In the genomic region with DNA sequence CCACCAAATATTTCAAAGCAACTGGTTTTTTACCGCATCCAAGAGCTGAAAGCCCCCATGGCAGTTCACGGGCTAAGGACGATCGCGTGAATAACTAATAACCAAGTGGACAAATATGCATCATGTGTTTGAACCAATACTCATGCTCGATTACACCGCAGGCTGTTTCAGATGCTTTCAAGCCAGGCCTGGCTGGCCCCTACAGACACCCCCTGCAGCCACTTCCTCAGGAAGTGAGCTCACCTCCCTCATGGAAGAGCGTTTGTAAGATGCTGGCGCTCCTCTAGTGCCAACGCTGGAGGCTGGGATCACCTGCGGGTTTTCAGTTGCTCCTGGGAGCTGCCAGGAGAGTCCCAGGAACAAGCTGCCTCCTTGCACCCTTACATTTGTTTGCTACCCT, we compare ENCODE assay signal across 13 cellular contexts. TPM values are rescaled to one million over a fixed set of nuclear protein-coding genes. Genes with fewer than 3 reads are reported as not detected.
DNase-seq lines count a peak whose midpoint lies in the region; ATAC-seq and TF ChIP-seq lines count a peak whose summit lies in the region.
"Had no signal": no experiment of that assay in that cellular context is flagged by ENCODE, and none has a peak within 500 bp of the region (broad histone marks: within the 10 kb centered on the region; RNA-seq: fewer than 3 reads in every experiment).

No MANE protein-coding gene starts in this region.

- no peaks in the 10 kb centered on the region for H3K4me1 ChIP-seq in HEK293 (ENCODE audit: control insufficient read depth, insufficient read depth, low read length)
- peaks cover 6% of the 10 kb centered on the region for H3K4me1 ChIP-seq in smooth muscle cell (ENCODE audit: low read depth)
- peaks cover 0 to 16% (median 8%) of the 10 kb centered on the region in 4 donors for H3K4me1 ChIP-seq in tibial artery

- H4K20me1 ChIP-seq in smooth muscle cell (ENCODE audit: low read depth): no peaks in the 10 kb centered on the region

- WGBS in smooth muscle cell (ENCODE audit: low lambda C conversion rate): 42% methylated on average over 11 of the region's 11 CpGs

- ATAC-seq in GM21825 (IDR thresholded peaks at IDR 0.05; ENCODE audit: unreplicated experiment): no peak
- ATAC-seq: activated naive CD4-positive, alpha-beta T cell treated with anti-CD3 and anti-CD28 coated beads, Interleukin-2, amount 50 U/mL, for 72 hours had no signal

- no peaks in the 10 kb centered on the region for H3K36me3 ChIP-seq in HEK293 (ENCODE audit: control insufficient read depth in 2 of 2, insufficient read depth in 1 of 2, low read length in 2 of 2)
- no peaks in the 10 kb centered on the region for H3K36me3 ChIP-seq in smooth muscle cell (ENCODE audit: low read depth)
- no peaks in the 10 kb centered on the region for H3K36me3 ChIP-seq in tibial artery

- H3K9me3 ChIP-seq in HEK293 (ENCODE audit: control insufficient read depth, insufficient read depth, low read depth, low read length) (no peaks in the 10 kb centered on the region), smooth muscle cell (replicated peaks; ENCODE audit: low read depth) (no peaks in the 10 kb centered on the region), tibial artery (no peaks in the 10 kb centered on the region)

- H3K27ac ChIP-seq in HEK293 (ENCODE audit: extremely low read depth, low read depth, low read length) (no peak overlapping the region), smooth muscle cell (ENCODE audit: low read depth) (peak overlapping the region; percentile 75), tibial artery (no peak overlapping the region)

- intact Hi-C loops in tibial artery (cut with DNase I; ENCODE audit: low total_unique reads): no loop called here

- POLR2A ChIA-PET in HEK293 (lab: Yijun Ruan, JAX): interaction anchor here (0.6 kb wide), 1 partner anchor 23 kb away, joined by 3 read pairs; no protein-coding TSS in a partner anchor

- peak overlapping the region; percentile 84 for H3K4me2 ChIP-seq in smooth muscle cell

- H3K4me3 ChIP-seq in HEK293 (ENCODE audit: low read depth, low read length): no peak overlapping the region
- no peak overlapping the region for H3K4me3 ChIP-seq in smooth muscle cell
- no peak overlapping the region for H3K4me3 ChIP-seq in tibial artery

- CTCF ChIA-PET in HEK293 (lab: Yijun Ruan, JAX): interaction anchor here (0.5 kb wide), 1 partner anchor 747 kb away, joined by 3 read pairs; no protein-coding TSS in a partner anchor

- TF ChIP-seq CTCF in HEK293 (tag by site-specific recombination; IDR thresholded peaks at IDR 0.05) (no peak), smooth muscle cell (IDR thresholded peaks at IDR 0.05; ENCODE audit: borderline replicate concordance, insufficient read depth, poor library complexity, severe bottlenecking) (no peak), tibial artery (IDR thresholded peaks at IDR 0.05) (no peak)

- H3K27me3 ChIP-seq in smooth muscle cell (ENCODE audit: low read depth) (no peaks in the 10 kb centered on the region), tibial artery (peaks cover 0 to 44% of the 10 kb centered on the region in 2 donors)

- DNase-seq in UCSD-AML1 (lab: John Stamatoyannopoulos, UW; ENCODE audit: unreplicated experiment) (peak; percentile 32), foreskin melanocyte (peak; percentile 89), smooth muscle cell (lab: John Stamatoyannopoulos, UW; ENCODE audit: unreplicated experiment) (no peak), tibial artery (no peak)
- DNase-seq in central memory CD4-positive, alpha-beta T cell: no peak
- DNase-seq in activated CD4-positive, alpha-beta T cell treated with anti-CD3 and anti-CD28 coated beads for 1 hour: no peak
- DNase-seq: NCI-H1694, right cardiac atrium, Right ventricle myocardium superior had no signal

- H2AFZ ChIP-seq in smooth muscle cell (ENCODE audit: low read depth): no peak overlapping the region

- H3F3A ChIP-seq in smooth muscle cell (ENCODE audit: low read depth): no peaks in the 10 kb centered on the region

- H3K79me2 ChIP-seq in smooth muscle cell (ENCODE audit: low read depth): no peaks in the 10 kb centered on the region

- H3K9ac ChIP-seq in smooth muscle cell (ENCODE audit: low read depth): no peak overlapping the region

TF ChIP-seq in HEK293, 187 proteins besides CTCF, POLR2A, EP300 and RAD21:
- no peak for TF ChIP-seq ZNF521 (tag by site-specific recombination; IDR thresholded peaks at IDR 0.05)
- TF ChIP-seq ZIC2 (tag by site-specific recombination; IDR thresholded peaks at IDR 0.05): peak; percentile 17; the same call in 1 of the 2 replicates

RNA-seq across cellular contexts. Expression of gene PTCH1, which starts 53.9 kb away (rescaled TPM):
- 6.3 and 20.6 TPM in 2 replicates for total RNA-seq in smooth muscle cell
- polyA plus RNA-seq in smooth muscle cell: 3.7 and 5.8 TPM in 2 replicates
- polyA plus RNA-seq: CD14-positive monocyte had no signal

Comparison
In these comparisons a context has a peak if more than half of its experiments do, and no peak if none do; other contexts are left out.
1. DNase-seq: peak in UCSD-AML1 (single experiment) and foreskin melanocyte (single experiment); none in smooth muscle cell (single experiment), tibial artery (0 of 2), central memory CD4-positive, alpha-beta T cell (single experiment) and activated CD4-positive, alpha-beta T cell treated with anti-CD3 and anti-CD28 coated beads for 1 hour (single experiment).